Comparison of ENCODE assay signal across 9 cellular contexts in the genomic region with DNA sequence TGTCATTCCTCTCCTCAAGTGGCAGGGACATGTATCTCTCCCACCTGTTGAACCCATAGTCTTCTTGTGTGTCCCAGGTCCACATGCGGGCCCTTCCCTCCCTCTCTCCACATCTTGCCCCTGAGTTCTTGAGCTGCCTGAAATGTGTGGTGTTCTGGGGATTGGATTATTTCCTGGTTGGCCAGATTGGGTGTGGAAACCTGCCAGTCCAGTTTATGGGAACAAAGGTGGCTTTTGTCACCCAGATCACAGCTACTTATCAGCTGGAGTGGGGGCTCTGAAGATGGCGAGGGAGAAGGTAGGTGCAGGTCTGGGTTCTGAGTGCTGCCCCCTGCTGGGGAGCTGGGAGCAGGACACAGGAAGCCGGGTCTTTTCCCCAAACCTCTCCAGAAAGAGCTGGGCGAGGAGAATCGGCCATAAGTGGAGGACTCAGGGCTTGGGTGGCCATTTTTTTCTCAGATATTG. TPM values are rescaled to one million over a fixed set of nuclear protein-coding genes. Genes with fewer than 3 reads are reported as not detected.
DNase-seq lines count a peak whose midpoint lies in the region; ATAC-seq, FAIRE-seq and TF ChIP-seq lines count a peak whose summit lies in the region.
"Had no signal": no experiment of that assay in that cellular context is flagged by ENCODE, and none has a peak within 500 bp of the region (broad histone marks: within the 10 kb centered on the region; RNA-seq: fewer than 3 reads in every experiment).

No MANE protein-coding gene starts in this region.

- no peak overlapping the region; the same call in none of the 2 replicates for H3K4me2 ChIP-seq in GM12878 (ENCODE audit: control insufficient read depth, insufficient read depth)

- DNase-seq in NCI-H2227 (lab: John Stamatoyannopoulos, UW; ENCODE audit: unreplicated experiment) (peak; percentile 14), NCI-H2227 treated with DMSO at 0.1 percent for 48 hours (lab: John Stamatoyannopoulos, UW) (no peak), SKM-1 (lab: John Stamatoyannopoulos, UW; ENCODE audit: unreplicated experiment) (peak; percentile 16), GM12878 (ENCODE audit: low read depth, low spot score) (no peak), lung (ENCODE audit: low spot score) (peak; percentile 81), testis (peak; percentile 43), dedifferentiated amniotic fluid mesenchymal stem cell (ENCODE audit: extremely low spot score) (no peak)

- SMC1A ChIA-PET in GM12878 (lab: Charles Lee; ENCODE audit: uncharacterized antibody, unreplicated experiment), result interaction anchor here (0.6 to 6.6 kb wide), 14 partner anchors 12 to 244 kb away, joined by 3 to 123 read pairs (median 4); partner anchors contain the start of genes DTX4 and MPEG1

- no peaks in the 10 kb centered on the region for H4K20me1 ChIP-seq in GM12878 (ENCODE audit: control insufficient read depth, insufficient read depth)

- TF ChIP-seq EP300 in GM12878 (IDR thresholded peaks at IDR 0.05; ENCODE audit: borderline replicate concordance in 1 of 2, control insufficient read depth in 1 of 2, low read depth in 2 of 2, low read length in 2 of 2), result no peak

- RAD21 ChIA-PET in GM12878 (lab: Charles Lee; ENCODE audit: unreplicated experiment), result interaction anchor here (0.7 to 3.7 kb wide), 12 partner anchors 12 to 245 kb away, joined by 3 to 78 read pairs (median 4); partner anchors contain the start of genes DTX4 and MPEG1

- H3K27ac ChIP-seq in GM12878 (ENCODE audit: control insufficient read depth, insufficient read depth) (no peak overlapping the region), lung (ENCODE audit: low read depth in 1 of 2, low read length in 1 of 2) (peak overlapping the region in 1 of 2 donors; percentile 86), testis (peak overlapping the region in 1 of 2 donors; percentile 3)

- TF ChIP-seq CTCF in GM12878 (IDR thresholded peaks at IDR 0.05 in 2 of 3, conservative IDR thresholded peaks at IDR 0.05 in 1 of 3; ENCODE audit: control insufficient read depth in 2 of 3, extremely low read depth in 1 of 3, insufficient read depth in 1 of 3, low read depth in 3 of 3, low read length in 3 of 3), result peak; percentile 67 to 92 (median 89)
- TF ChIP-seq CTCF in lung (IDR thresholded peaks at IDR 0.05; ENCODE audit: control extremely low read depth, extremely low read depth), result peak; percentile 8
- TF ChIP-seq CTCF in testis (IDR thresholded peaks at IDR 0.05), result peak in 2 of 3 experiments; percentile 41 to 56

- FAIRE-seq in GM12878 (lab: Jason Lieb, UNC), result no peak
- FAIRE-seq: G401.6 had no signal

- BruUV-seq in GM12878 (replicated peaks; lab: Mats Ljungman, UMichigan), result no TSS peak

- POLR2A ChIA-PET in GM12878 (lab: Charles Lee), result interaction anchor here (1.0 to 3.9 kb wide), 4 partner anchors 12 to 41 kb away, joined by 3 to 32 read pairs (median 9); partner anchors contain the start of gene DTX4

- 53% methylated on average over 5 of the region's 5 CpGs for WGBS in GM12878 (ENCODE audit: insufficient coverage, insufficient replicate concordance, low lambda C conversion rate, missing lambda C conversion rate)
- 61 to 86% methylated on average over 5 of the region's 5 CpGs for WGBS in lung, 2 donors
- WGBS in testis, 2 donors, result 72 to 73% methylated on average over 5 of the region's 5 CpGs

- no peaks in the 10 kb centered on the region for H3K9me3 ChIP-seq in GM12878 (replicated peaks; ENCODE audit: control insufficient read depth, insufficient read depth, low read length)
- H3K9me3 ChIP-seq in lung (ENCODE audit: control insufficient read depth in 2 of 2, insufficient read depth in 1 of 2, low read length in 1 of 2), result no peaks in the 10 kb centered on the region
- no peaks in the 10 kb centered on the region for H3K9me3 ChIP-seq in testis

- H3K79me2 ChIP-seq in GM12878 (ENCODE audit: control insufficient read depth, insufficient read depth, low read length), result peaks cover 14% of the 10 kb centered on the region

- no peak overlapping the region for H3K4me3 ChIP-seq in GM12878
- no peak overlapping the region for H3K4me3 ChIP-seq in lung
- no peak overlapping the region for H3K4me3 ChIP-seq in testis

- TF ChIP-seq POLR2A in GM12878 (IDR thresholded peaks at IDR 0.05; ENCODE audit: low read depth, low read length), result no peak
- TF ChIP-seq POLR2A in testis (IDR thresholded peaks at IDR 0.05), result no peak

- ATAC-seq in HG02623 (IDR thresholded peaks at IDR 0.05; ENCODE audit: unreplicated experiment), result peak; percentile 59
- peak; percentile 88 for ATAC-seq in GM12878
- peak; percentile 63 for ATAC-seq in lung (ENCODE audit: insufficient read depth, low FRiP score)

- H3K4me1 ChIP-seq in GM12878 (ENCODE audit: control insufficient read depth, insufficient read depth, low read length), result peaks cover 10% of the 10 kb centered on the region
- H3K4me1 ChIP-seq in lung (ENCODE audit: control insufficient read depth in 2 of 2, insufficient read depth in 2 of 2, low read length in 2 of 2), result peaks cover 4 to 27% of the 10 kb centered on the region in 2 donors
- peaks cover 13% of the 10 kb centered on the region for H3K4me1 ChIP-seq in testis

- no peaks in the 10 kb centered on the region for H3K27me3 ChIP-seq in GM12878 (replicated peaks in 1 of 2; ENCODE audit: control insufficient read depth in 2 of 2, insufficient read depth in 2 of 2, low read length in 1 of 2)
- no peaks in the 10 kb centered on the region for H3K27me3 ChIP-seq in lung (ENCODE audit: control insufficient read depth, insufficient read depth)
- no peaks in the 10 kb centered on the region for H3K27me3 ChIP-seq in testis

- H2AFZ ChIP-seq in GM12878 (ENCODE audit: control insufficient read depth, low read depth, low read length), result no peak overlapping the region; the same call in 1 of the 2 replicates

- intact Hi-C loops in GM12878 (cut with micrococcal nuclease; ENCODE audit: unreplicated experiment) (loop anchor here (1.0 kb wide), 2 partner anchors 12 to 13 kb away; no protein-coding TSS in a partner anchor), testis (cut with DNase I; ENCODE audit: low total_unique reads) (no loop called here)

- in situ Hi-C loops in GM12878 (cut with MboI), result loop anchor here (25.0 kb wide), 1 partner anchor 1576 kb away; the partner anchor contains the start of gene MS4A15

- no peak overlapping the region for H3K9ac ChIP-seq in GM12878 (ENCODE audit: control insufficient read depth, insufficient read depth, low read length)

- TF ChIP-seq RAD21 in GM12878 (IDR thresholded peaks at IDR 0.05; ENCODE audit: insufficient read depth, low read depth, low read length), result peak; percentile 46

- CTCF ChIA-PET in GM12878 (lab: Yijun Ruan, JAX), result interaction anchor here (0.6 to 33.5 kb wide), 34 partner anchors 6 to 442 kb away, joined by 3 to 1180 read pairs (median 4); partner anchors contain the start of genes DTX4, MPEG1 and OR5A1

- H3K36me3 ChIP-seq in GM12878 (ENCODE audit: control insufficient read depth in 2 of 2, insufficient read depth in 2 of 2, low read length in 1 of 2), result peaks cover 18 to 30% of the 10 kb centered on the region in 2 experiments; a peak in 3 of 4 replicates
- H3K36me3 ChIP-seq in lung (ENCODE audit: control insufficient read depth in 2 of 2, insufficient read depth in 2 of 2, low read length in 2 of 2), result peaks cover 0 to 19% of the 10 kb centered on the region in 2 donors
- H3K36me3 ChIP-seq in testis (ENCODE audit: low read depth, missing control alignments), result no peaks in the 10 kb centered on the region

RNA-seq across cellular contexts. Expression of gene DTX4, which starts 14.2 kb away (rescaled TPM):
- 258 and 287 TPM in 2 replicates for total RNA-seq in GM12878 (2013; cell fraction: nucleolus; rRNA removed)
- total RNA-seq in GM12878 (2014; rRNA removed) (11.9 and 14.2 TPM in 2 replicates), GM12878 (2014; rRNA removed; fragmentation: Illumina TruSeq; extraction: Trizol) (8.7 and 10.3 TPM in 2 replicates), GM12878 (2021) (25.8 and 27.9 TPM in 2 replicates), lung (10 to 100 TPM; 44.6 to 51.6 TPM), testis (10 to 100 TPM in 1 of 2 donors, 1 to 10 TPM in 1; 4.5 to 10.2 TPM)
- 18.7 TPM for polyA plus RNA-seq in GM12878 (2011; ENCODE audit: low read depth)
- polyA plus RNA-seq in GM12878 (2011; rRNA removed) (10.6 and 17.4 TPM in 2 replicates), GM12878 (2014; fragmentation: Illumina TruSeq; extraction: Trizol) (19.4 TPM in 2 replicates), GM12878 (2014; fragmentation: Nextera tagmentation; extraction: Ambion mirVana) (1 to 10 TPM; 5.9 to 6.9 TPM), GM12878 (2014; rRNA removed) (10.6 and 11.2 TPM in 2 replicates), GM12878 (2016; fragmentation: Nextera tagmentation; extraction: Ambion mirVana) (1 to 10 TPM; 3.8 to 6.3 TPM), lung (10 to 100 TPM; 14.7 to 25.0 TPM), testis (ENCODE audit: insufficient read depth, low read depth, low replicate concordance) (6.1 TPM)
- polyA plus RNA-seq in GM12878 (2011; cell fraction: cytosol; rRNA removed), result 20.6 and 27.1 TPM in 2 replicates
- polyA plus RNA-seq in GM12878 (2011; cell fraction: nucleus; rRNA removed), result 137 and 150 TPM in 2 replicates
- polyA plus RNA-seq in GM12878 (2012), result 20.5 and 31.1 TPM in 2 replicates
- 29.2 and 46.7 TPM in 2 replicates for polyA minus RNA-seq in GM12878 (2011; rRNA and poly(A)+ RNA removed)
- 16.0 and 19.2 TPM in 2 replicates for polyA minus RNA-seq in GM12878 (2011; cell fraction: cytosol; rRNA and poly(A)+ RNA removed)
- polyA minus RNA-seq in GM12878 (2011; cell fraction: nucleus; rRNA and poly(A)+ RNA removed), result 75.1 and 91.1 TPM in 2 replicates

RNA-seq across cellular contexts. Expression of gene MPEG1, which starts 26.6 kb away (rescaled TPM):
- 64.0 and 69.8 TPM in 2 replicates for total RNA-seq in GM12878 (2013; cell fraction: nucleolus; rRNA removed)
- total RNA-seq in GM12878 (2014; rRNA removed), result 14.6 and 15.4 TPM in 2 replicates
- 13.5 and 14.4 TPM in 2 replicates for total RNA-seq in GM12878 (2014; rRNA removed; fragmentation: Illumina TruSeq; extraction: Trizol)
- 10.7 and 12.3 TPM in 2 replicates for total RNA-seq in GM12878 (2021)
- polyA plus RNA-seq in GM12878 (2011; ENCODE audit: low read depth), result 8.5 TPM
- polyA plus RNA-seq in GM12878 (2011; rRNA removed), result 0.03 TPM in 1 of 2 replicates, not detected in the other
- polyA plus RNA-seq in GM12878 (2011; cell fraction: cytosol; rRNA removed), result 0.02 and 0.03 TPM in 2 replicates
- polyA plus RNA-seq in GM12878 (2011; cell fraction: nucleus; rRNA removed), result 0.03 TPM in 2 replicates
- polyA plus RNA-seq in GM12878 (2012), result 9.1 and 9.7 TPM in 2 replicates
- 14.2 and 15.6 TPM in 2 replicates for polyA plus RNA-seq in GM12878 (2014; fragmentation: Illumina TruSeq; extraction: Trizol)
- 1 to 10 TPM; 2.0 to 2.1 TPM for polyA plus RNA-seq in GM12878 (2014; fragmentation: Nextera tagmentation; extraction: Ambion mirVana)
- 10.4 and 11.7 TPM in 2 replicates for polyA plus RNA-seq in GM12878 (2014; rRNA removed)
- 1 to 10 TPM; 1.3 to 2.5 TPM for polyA plus RNA-seq in GM12878 (2016; fragmentation: Nextera tagmentation; extraction: Ambion mirVana)
- 0.05 TPM in 1 of 2 replicates, not detected in the other for polyA minus RNA-seq in GM12878 (2011; rRNA and poly(A)+ RNA removed)
- not detected in 2 replicates for polyA minus RNA-seq in GM12878 (2011; cell fraction: cytosol; rRNA and poly(A)+ RNA removed)
- polyA minus RNA-seq in GM12878 (2011; cell fraction: nucleus; rRNA and poly(A)+ RNA removed), result under 0.01 TPM in 1 of 2 replicates, not detected in the other
- total RNA-seq in lung, result 10 to 100 TPM; 28.1 to 45.6 TPM
- polyA plus RNA-seq in lung, result 10 to 100 TPM in 1 of 2 donors, 1 to 10 TPM in 1; 7.0 to 63.5 TPM
- total RNA-seq in testis, result 1 to 10 TPM in 1 of 2 donors, under 1 TPM in 1; 0.87 to 3.8 TPM
- 12.1 TPM for polyA plus RNA-seq in testis (ENCODE audit: insufficient read depth, low read depth, low replicate concordance)

RNA-seq across cellular contexts. Expression of gene FAM111A, which starts 43.5 kb away (rescaled TPM):
- total RNA-seq in GM12878 (2013; cell fraction: nucleolus; rRNA removed), result 147 and 148 TPM in 2 replicates
- total RNA-seq in GM12878 (2014; rRNA removed), result 69.1 and 95.4 TPM in 2 replicates
- total RNA-seq in GM12878 (2014; rRNA removed; fragmentation: Illumina TruSeq; extraction: Trizol), result 93.8 and 95.0 TPM in 2 replicates
- total RNA-seq in GM12878 (2021), result 58.3 and 66.5 TPM in 2 replicates
- polyA plus RNA-seq in GM12878 (2011; ENCODE audit: low read depth), result 23.7 TPM
- polyA plus RNA-seq in GM12878 (2011; rRNA removed), result 79.3 and 114 TPM in 2 replicates
- 37.7 and 38.6 TPM in 2 replicates for polyA plus RNA-seq in GM12878 (2011; cell fraction: cytosol; rRNA removed)
- 111 and 114 TPM in 2 replicates for polyA plus RNA-seq in GM12878 (2011; cell fraction: nucleus; rRNA removed)
- polyA plus RNA-seq in GM12878 (2012), result 33.9 and 43.9 TPM in 2 replicates
- polyA plus RNA-seq in GM12878 (2014; fragmentation: Illumina TruSeq; extraction: Trizol), result 83.6 and 102 TPM in 2 replicates
- polyA plus RNA-seq in GM12878 (2014; fragmentation: Nextera tagmentation; extraction: Ambion mirVana), result 10 to 100 TPM; 26.6 to 41.6 TPM
- 64.7 and 64.9 TPM in 2 replicates for polyA plus RNA-seq in GM12878 (2014; rRNA removed)
- 10 to 100 TPM; 53.0 to 68.6 TPM for polyA plus RNA-seq in GM12878 (2016; fragmentation: Nextera tagmentation; extraction: Ambion mirVana)
- 46.1 and 53.8 TPM in 2 replicates for polyA minus RNA-seq in GM12878 (2011; rRNA and poly(A)+ RNA removed)
- polyA minus RNA-seq in GM12878 (2011; cell fraction: cytosol; rRNA and poly(A)+ RNA removed), result 16.8 and 22.4 TPM in 2 replicates
- 45.1 and 57.6 TPM in 2 replicates for polyA minus RNA-seq in GM12878 (2011; cell fraction: nucleus; rRNA and poly(A)+ RNA removed)
- total RNA-seq in lung, result 10 to 100 TPM; 34.1 to 73.3 TPM
- polyA plus RNA-seq in lung, result 10 to 100 TPM; 14.9 to 44.8 TPM
- 10 to 100 TPM; 41.5 to 43.4 TPM for total RNA-seq in testis
- 12.3 TPM for polyA plus RNA-seq in testis (ENCODE audit: insufficient read depth, low read depth, low replicate concordance)

Comparison
In these comparisons a context has a peak if more than half of its experiments do, and no peak if none do; other contexts are left out.
1. DNase-seq: peak in NCI-H2227 (single experiment), SKM-1 (single experiment), lung (single experiment) and testis (single experiment); none in NCI-H2227 treated with DMSO at 0.1 percent for 48 hours (single experiment), GM12878 (single experiment) and dedifferentiated amniotic fluid mesenchymal stem cell (single experiment).
2. CTCF ChIP-seq: peak in every context shown above with its lines; median percentile 89 in GM12878; 48 in testis; 8 in lung.
3. Peak in every context shown above with its lines, with median percentiles within 50 percentile points of each other: ATAC-seq.